In the genomic region with DNA sequence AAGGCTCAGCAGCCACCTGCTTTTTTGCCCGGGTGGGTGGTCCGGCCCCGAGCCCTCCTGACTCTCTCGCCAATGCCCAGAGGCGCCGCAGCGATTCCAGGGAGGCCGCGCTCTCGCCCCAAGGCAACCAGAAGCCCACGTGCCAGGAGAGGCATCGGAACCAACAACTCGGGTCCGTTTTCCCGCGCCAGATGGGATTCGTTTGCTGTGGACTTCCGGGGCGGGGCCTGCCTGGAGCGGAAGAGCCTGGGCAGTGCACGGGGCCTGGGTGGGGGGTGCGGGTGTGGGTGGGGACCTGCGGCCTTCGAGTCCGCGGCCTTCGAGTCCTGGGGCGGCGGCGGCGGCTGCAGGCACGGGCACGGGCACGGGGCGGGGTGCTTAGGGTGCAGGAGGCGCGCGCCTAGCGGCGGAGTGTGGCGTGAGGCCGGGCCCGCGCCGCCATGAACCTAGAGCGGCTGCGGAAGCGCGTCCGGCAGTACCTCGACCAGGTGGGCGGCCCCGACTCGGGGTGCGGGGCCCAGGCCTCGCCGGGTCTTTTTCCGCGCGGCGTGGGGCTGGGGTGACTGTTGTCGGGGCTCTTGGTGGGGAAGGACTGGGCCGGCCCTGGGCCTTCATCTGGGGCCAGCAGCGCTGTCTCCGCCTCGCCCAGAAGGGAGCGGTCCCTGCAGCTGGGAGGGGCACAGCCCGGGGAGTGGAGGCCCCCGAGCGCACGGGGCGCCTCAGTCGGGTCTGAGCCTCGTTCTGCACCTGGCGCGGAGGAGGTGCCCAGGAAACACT, we compare ENCODE assay signal across 1 cellular context.
TF ChIP-seq lines count a peak whose summit lies in the region.

A gene with protein sequence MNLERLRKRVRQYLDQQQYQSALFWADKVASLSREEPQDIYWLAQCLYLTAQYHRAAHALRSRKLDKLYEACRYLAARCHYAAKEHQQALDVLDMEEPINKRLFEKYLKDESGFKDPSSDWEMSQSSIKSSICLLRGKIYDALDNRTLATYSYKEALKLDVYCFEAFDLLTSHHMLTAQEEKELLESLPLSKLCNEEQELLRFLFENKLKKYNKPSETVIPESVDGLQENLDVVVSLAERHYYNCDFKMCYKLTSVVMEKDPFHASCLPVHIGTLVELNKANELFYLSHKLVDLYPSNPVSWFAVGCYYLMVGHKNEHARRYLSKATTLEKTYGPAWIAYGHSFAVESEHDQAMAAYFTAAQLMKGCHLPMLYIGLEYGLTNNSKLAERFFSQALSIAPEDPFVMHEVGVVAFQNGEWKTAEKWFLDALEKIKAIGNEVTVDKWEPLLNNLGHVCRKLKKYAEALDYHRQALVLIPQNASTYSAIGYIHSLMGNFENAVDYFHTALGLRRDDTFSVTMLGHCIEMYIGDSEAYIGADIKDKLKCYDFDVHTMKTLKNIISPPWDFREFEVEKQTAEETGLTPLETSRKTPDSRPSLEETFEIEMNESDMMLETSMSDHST (plus strand): TSS at position 253 of the 777 bp plus-strand sequence. CDS start 188 bp downstream, at position 441.

TF ChIP-seq in HepG2, 621 proteins besides CTCF, POLR2A, EP300 and RAD21 (continued from another document and continues in another):
- TF ChIP-seq GFI1 (CRISPR knock-in tag; IDR thresholded peaks at IDR 0.05; ENCODE audit: borderline replicate concordance) (peak; percentile 71; the same call in 1 of the 2 replicates), EED (CRISPR knock-in tag; IDR thresholded peaks at IDR 0.05) (peak; percentile 64; the same call in 1 of the 2 replicates), ZEB1 (IDR thresholded peaks at IDR 0.05; ENCODE audit: insufficient replicate concordance, low read depth) (peak; percentile 24), RBFOX2 (IDR thresholded peaks at IDR 0.05; ENCODE audit: low read depth, low read length) (peak; percentile 91), HNRNPUL1 (IDR thresholded peaks at IDR 0.05; ENCODE audit: low read depth, low read length) (no peak), IKZF4 (CRISPR knock-in tag; IDR thresholded peaks at IDR 0.05; ENCODE audit: borderline replicate concordance, low read depth, not compliant biosample characterization) (peak; percentile 79), KLF6 (CRISPR knock-in tag; IDR thresholded peaks at IDR 0.05) (peak; percentile 58; the same call in 1 of the 2 replicates), ZNF484 (CRISPR knock-in tag; IDR thresholded peaks at IDR 0.05; ENCODE audit: borderline replicate concordance, low read depth) (peak; percentile 61; the same call in 1 of the 2 replicates), NFE2 (CRISPR knock-in tag; IDR thresholded peaks at IDR 0.05) (no peak), PAWR (CRISPR knock-in tag; IDR thresholded peaks at IDR 0.05; ENCODE audit: borderline replicate concordance) (no peak), ZNF34 (CRISPR knock-in tag; IDR thresholded peaks at IDR 0.05; ENCODE audit: borderline replicate concordance) (no peak), ZMYM3 (CRISPR knock-in tag; IDR thresholded peaks at IDR 0.05) (no peak), ZNF136 (CRISPR knock-in tag; IDR thresholded peaks at IDR 0.05; ENCODE audit: low read depth) (no peak), PHF5A (CRISPR knock-in tag; IDR thresholded peaks at IDR 0.05; ENCODE audit: low read depth, unreplicated experiment) (no peak), FOXO1 (CRISPR knock-in tag; IDR thresholded peaks at IDR 0.05) (peak; percentile 51; the same call in 1 of the 2 replicates), FOXK1 (CRISPR knock-in tag; IDR thresholded peaks at IDR 0.05; ENCODE audit: borderline replicate concordance, low read depth) (peak; percentile 81; the same call in 1 of the 2 replicates), CCAR2 (optimal IDR thresholded peaks at IDR 0.05; ENCODE audit: low read depth, low read length) (no peak), ZNF75D (CRISPR knock-in tag; IDR thresholded peaks at IDR 0.05; ENCODE audit: borderline replicate concordance) (no peak), ZNF607 (CRISPR knock-in tag; IDR thresholded peaks at IDR 0.05; ENCODE audit: borderline replicate concordance) (peak; percentile 76), SUZ12 (IDR thresholded peaks at IDR 0.05; ENCODE audit: low read depth, low read length) (no peak), ATAD3A (CRISPR knock-in tag; IDR thresholded peaks at IDR 0.05) (no peak), ZNF10 (CRISPR knock-in tag; IDR thresholded peaks at IDR 0.05; ENCODE audit: borderline replicate concordance, low read depth) (no peak), DNMT3B (CRISPR knock-in tag; conservative IDR thresholded peaks at IDR 0.05) (no peak), RELA (CRISPR knock-in tag; IDR thresholded peaks at IDR 0.05) (no peak), MAF1 (CRISPR knock-in tag; IDR thresholded peaks at IDR 0.05; ENCODE audit: borderline replicate concordance) (peak; percentile 47; the same call in 1 of the 2 replicates)
- TF ChIP-seq, protein P1, sequence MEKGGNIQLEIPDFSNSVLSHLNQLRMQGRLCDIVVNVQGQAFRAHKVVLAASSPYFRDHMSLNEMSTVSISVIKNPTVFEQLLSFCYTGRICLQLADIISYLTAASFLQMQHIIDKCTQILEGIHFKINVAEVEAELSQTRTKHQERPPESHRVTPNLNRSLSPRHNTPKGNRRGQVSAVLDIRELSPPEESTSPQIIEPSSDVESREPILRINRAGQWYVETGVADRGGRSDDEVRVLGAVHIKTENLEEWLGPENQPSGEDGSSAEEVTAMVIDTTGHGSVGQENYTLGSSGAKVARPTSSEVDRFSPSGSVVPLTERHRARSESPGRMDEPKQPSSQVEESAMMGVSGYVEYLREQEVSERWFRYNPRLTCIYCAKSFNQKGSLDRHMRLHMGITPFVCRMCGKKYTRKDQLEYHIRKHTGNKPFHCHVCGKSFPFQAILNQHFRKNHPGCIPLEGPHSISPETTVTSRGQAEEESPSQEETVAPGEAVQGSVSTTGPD (CRISPR knock-in tag; IDR thresholded peaks at IDR 0.05): no peak
- TF ChIP-seq, protein P2, sequence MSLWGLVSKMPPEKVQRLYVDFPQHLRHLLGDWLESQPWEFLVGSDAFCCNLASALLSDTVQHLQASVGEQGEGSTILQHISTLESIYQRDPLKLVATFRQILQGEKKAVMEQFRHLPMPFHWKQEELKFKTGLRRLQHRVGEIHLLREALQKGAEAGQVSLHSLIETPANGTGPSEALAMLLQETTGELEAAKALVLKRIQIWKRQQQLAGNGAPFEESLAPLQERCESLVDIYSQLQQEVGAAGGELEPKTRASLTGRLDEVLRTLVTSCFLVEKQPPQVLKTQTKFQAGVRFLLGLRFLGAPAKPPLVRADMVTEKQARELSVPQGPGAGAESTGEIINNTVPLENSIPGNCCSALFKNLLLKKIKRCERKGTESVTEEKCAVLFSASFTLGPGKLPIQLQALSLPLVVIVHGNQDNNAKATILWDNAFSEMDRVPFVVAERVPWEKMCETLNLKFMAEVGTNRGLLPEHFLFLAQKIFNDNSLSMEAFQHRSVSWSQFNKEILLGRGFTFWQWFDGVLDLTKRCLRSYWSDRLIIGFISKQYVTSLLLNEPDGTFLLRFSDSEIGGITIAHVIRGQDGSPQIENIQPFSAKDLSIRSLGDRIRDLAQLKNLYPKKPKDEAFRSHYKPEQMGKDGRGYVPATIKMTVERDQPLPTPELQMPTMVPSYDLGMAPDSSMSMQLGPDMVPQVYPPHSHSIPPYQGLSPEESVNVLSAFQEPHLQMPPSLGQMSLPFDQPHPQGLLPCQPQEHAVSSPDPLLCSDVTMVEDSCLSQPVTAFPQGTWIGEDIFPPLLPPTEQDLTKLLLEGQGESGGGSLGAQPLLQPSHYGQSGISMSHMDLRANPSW (CRISPR knock-in tag; IDR thresholded peaks at IDR 0.05; ENCODE audit: borderline replicate concordance): no peak
- TF ChIP-seq, protein P3, sequence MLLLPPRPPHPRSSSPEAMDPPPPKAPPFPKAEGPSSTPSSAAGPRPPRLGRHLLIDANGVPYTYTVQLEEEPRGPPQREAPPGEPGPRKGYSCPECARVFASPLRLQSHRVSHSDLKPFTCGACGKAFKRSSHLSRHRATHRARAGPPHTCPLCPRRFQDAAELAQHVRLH (CRISPR knock-in tag; IDR thresholded peaks at IDR 0.05; ENCODE audit: borderline replicate concordance, low read depth): peak; percentile 55; the same call in 1 of the 2 replicates
- TF ChIP-seq, protein P4, sequence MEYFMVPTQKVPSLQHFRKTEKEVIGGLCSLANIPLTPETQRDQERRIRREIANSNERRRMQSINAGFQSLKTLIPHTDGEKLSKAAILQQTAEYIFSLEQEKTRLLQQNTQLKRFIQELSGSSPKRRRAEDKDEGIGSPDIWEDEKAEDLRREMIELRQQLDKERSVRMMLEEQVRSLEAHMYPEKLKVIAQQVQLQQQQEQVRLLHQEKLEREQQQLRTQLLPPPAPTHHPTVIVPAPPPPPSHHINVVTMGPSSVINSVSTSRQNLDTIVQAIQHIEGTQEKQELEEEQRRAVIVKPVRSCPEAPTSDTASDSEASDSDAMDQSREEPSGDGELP (IDR thresholded peaks at IDR 0.05; ENCODE audit: borderline replicate concordance, low read depth): peak; percentile 49; the same call in 1 of the 2 replicates
- TF ChIP-seq, protein P5, sequence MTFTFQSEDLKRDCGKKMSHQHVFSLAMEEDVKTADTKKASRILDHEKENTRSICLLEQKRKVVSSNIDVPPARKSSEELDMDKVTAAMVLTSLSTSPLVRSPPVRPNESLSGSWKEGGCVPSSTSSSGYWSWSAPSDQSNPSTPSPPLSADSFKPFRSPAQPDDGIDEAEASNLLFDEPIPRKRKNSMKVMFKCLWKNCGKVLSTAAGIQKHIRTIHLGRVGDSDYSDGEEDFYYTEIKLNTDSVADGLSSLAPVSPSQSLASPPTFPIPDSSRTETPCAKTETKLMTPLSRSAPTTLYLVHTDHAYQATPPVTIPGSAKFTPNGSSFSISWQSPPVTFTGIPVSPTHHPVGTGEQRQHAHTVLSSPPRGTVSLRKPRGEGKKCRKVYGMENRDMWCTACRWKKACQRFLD (CRISPR knock-in tag; IDR thresholded peaks at IDR 0.05; ENCODE audit: borderline replicate concordance): peak; percentile 81; the same call in 1 of the 2 replicates
- TF ChIP-seq, protein P6, sequence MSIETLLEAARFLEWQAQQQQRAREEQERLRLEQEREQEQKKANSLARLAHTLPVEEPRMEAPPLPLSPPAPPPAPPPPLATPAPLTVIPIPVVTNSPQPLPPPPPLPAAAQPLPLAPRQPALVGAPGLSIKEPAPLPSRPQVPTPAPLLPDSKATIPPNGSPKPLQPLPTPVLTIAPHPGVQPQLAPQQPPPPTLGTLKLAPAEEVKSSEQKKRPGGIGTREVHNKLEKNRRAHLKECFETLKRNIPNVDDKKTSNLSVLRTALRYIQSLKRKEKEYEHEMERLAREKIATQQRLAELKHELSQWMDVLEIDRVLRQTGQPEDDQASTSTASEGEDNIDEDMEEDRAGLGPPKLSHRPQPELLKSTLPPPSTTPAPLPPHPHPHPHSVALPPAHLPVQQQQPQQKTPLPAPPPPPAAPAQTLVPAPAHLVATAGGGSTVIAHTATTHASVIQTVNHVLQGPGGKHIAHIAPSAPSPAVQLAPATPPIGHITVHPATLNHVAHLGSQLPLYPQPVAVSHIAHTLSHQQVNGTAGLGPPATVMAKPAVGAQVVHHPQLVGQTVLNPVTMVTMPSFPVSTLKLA (IDR thresholded peaks at IDR 0.05): no peak
- TF ChIP-seq, protein P7, sequence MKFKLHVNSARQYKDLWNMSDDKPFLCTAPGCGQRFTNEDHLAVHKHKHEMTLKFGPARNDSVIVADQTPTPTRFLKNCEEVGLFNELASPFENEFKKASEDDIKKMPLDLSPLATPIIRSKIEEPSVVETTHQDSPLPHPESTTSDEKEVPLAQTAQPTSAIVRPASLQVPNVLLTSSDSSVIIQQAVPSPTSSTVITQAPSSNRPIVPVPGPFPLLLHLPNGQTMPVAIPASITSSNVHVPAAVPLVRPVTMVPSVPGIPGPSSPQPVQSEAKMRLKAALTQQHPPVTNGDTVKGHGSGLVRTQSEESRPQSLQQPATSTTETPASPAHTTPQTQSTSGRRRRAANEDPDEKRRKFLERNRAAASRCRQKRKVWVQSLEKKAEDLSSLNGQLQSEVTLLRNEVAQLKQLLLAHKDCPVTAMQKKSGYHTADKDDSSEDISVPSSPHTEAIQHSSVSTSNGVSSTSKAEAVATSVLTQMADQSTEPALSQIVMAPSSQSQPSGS (CRISPR knock-in tag; IDR thresholded peaks at IDR 0.05): peak; percentile 47; the same call in 1 of the 2 replicates
- TF ChIP-seq, protein P8, sequence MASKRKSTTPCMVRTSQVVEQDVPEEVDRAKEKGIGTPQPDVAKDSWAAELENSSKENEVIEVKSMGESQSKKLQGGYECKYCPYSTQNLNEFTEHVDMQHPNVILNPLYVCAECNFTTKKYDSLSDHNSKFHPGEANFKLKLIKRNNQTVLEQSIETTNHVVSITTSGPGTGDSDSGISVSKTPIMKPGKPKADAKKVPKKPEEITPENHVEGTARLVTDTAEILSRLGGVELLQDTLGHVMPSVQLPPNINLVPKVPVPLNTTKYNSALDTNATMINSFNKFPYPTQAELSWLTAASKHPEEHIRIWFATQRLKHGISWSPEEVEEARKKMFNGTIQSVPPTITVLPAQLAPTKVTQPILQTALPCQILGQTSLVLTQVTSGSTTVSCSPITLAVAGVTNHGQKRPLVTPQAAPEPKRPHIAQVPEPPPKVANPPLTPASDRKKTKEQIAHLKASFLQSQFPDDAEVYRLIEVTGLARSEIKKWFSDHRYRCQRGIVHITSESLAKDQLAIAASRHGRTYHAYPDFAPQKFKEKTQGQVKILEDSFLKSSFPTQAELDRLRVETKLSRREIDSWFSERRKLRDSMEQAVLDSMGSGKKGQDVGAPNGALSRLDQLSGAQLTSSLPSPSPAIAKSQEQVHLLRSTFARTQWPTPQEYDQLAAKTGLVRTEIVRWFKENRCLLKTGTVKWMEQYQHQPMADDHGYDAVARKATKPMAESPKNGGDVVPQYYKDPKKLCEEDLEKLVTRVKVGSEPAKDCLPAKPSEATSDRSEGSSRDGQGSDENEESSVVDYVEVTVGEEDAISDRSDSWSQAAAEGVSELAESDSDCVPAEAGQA (IDR thresholded peaks at IDR 0.05; ENCODE audit: low read depth): peak; percentile 75; the same call in 1 of the 2 replicates
- TF ChIP-seq, protein P8 (CRISPR knock-in tag; IDR thresholded peaks at IDR 0.05; ENCODE audit: borderline replicate concordance): peak; percentile 5; the same call in 1 of the 2 replicates
